Comparison of ENCODE assay signal across 9 cellular contexts in genomic region chr20:23984476-23985023, GRCh38. TPM values are rescaled to one million over a fixed set of nuclear protein-coding genes. Genes with fewer than 3 reads are reported as not detected.
"Had no signal": no experiment of that assay in that cellular context is flagged by ENCODE, and none has a peak within 500 bp of the region (broad histone marks: within the 10 kb centered on the region; RNA-seq: fewer than 3 reads in every experiment).

No MANE protein-coding gene starts in this region.

RNA-seq across cellular contexts. Expression of gene GGTLC1, which starts 4.0 kb away (rescaled TPM):
- total RNA-seq: activated CD4-positive, alpha-beta memory T cell treated with anti-CD3 and anti-CD28 coated beads, Interleukin-2, amount 10 ng/mL, durations not matched to agents 7 days and 5 days; activated naive CD4-positive, alpha-beta T cell treated with anti-CD3 and anti-CD28 coated beads, Interleukin-2, amount 50 U/mL, for 72 hours; fibroblast of lung; frontal cortex; heart left ventricle; naive thymus-derived CD8-positive, alpha-beta T cell; ovary; uterus; WTC11 had no signal
- polyA plus RNA-seq: fibroblast of lung; heart left ventricle; naive thymus-derived CD8-positive, alpha-beta T cell; ovary had no signal
